ENCODE assay signal across 21 cellular contexts in the genomic region with DNA sequence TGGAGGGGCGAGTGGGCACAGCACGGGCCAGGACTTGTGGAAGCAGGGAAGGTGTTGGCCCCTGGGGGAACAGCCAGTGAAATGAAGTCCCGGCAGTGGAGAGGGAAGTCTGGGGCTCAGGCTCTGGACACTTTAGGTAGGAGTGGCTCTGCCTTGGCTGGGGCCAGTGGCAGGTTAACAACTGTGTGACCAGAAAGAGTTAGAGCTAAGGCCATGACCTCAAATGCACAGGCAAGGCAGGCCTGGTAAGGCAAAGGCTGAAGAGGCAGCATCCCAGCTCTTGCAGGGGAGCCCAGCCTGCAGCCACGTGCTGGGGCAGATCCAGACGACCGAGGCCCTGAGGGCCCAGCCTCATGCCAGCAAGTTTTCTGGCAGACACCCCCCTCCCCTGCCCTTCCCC. TPM values are rescaled to one million over a fixed set of nuclear protein-coding genes. Genes with fewer than 3 reads are reported as not detected.
DNase-seq lines count a peak whose midpoint lies in the region; ATAC-seq and TF ChIP-seq lines count a peak whose summit lies in the region.
"Had no signal": no experiment of that assay in that cellular context is flagged by ENCODE, and none has a peak within 500 bp of the region (broad histone marks: within the 10 kb centered on the region; RNA-seq: fewer than 3 reads in every experiment).

No MANE protein-coding gene starts in this region.

- ATAC-seq in HCT116: no peak
- peak; percentile 12 for ATAC-seq in esophagus mucosa

- no peak overlapping the region for H3K4me3 Mint-ChIP-seq in progenitor cell of endocrine pancreas (ENCODE audit: low read depth)
- H3K4me3 Mint-ChIP-seq: IgD-negative memory B cell had no signal

- H3K27ac ChIP-seq in HCT116 (ENCODE audit: low read depth, low read length) (no peak overlapping the region), WERI-Rb-1 (peak overlapping the region; percentile 73)
- H3K27ac ChIP-seq: C4-2B, SJCRH30 had no signal

- RAD21 ChIA-PET in HCT116 (lab: Charles Lee; ENCODE audit: low non-redundant PET in 1 of 2, low total read pairs in 2 of 2, uncharacterized antibody in 2 of 2, unreplicated experiment in 2 of 2): no interaction called here

- POLR2A ChIA-PET in HCT116 (lab: Charles Lee): no interaction called here

- H3K27me3 ChIP-seq in HCT116 (ENCODE audit: insufficient read depth, low read length): no peaks in the 10 kb centered on the region
- H3K27me3 ChIP-seq in WERI-Rb-1 (ENCODE audit: insufficient read depth, low read depth, severe bottlenecking): no peaks in the 10 kb centered on the region

- peak overlapping the region; percentile 43 for H3K27ac Mint-ChIP-seq in progenitor cell of endocrine pancreas

- peaks cover 3% of the 10 kb centered on the region for H3K27me3 Mint-ChIP-seq in progenitor cell of endocrine pancreas

- H3K4me3 ChIP-seq in HCT116 (replicated peaks in 1 of 2; ENCODE audit: low read depth in 1 of 2, low read length in 2 of 2) (no peak overlapping the region), WERI-Rb-1 (ENCODE audit: low read depth, low read length) (no peak overlapping the region)
- H3K4me3 ChIP-seq: SJCRH30 had no signal

- H2AFZ ChIP-seq in HCT116 (ENCODE audit: low read depth, low read length, poor library complexity, severe bottlenecking): no peak overlapping the region

- no peaks in the 10 kb centered on the region for H4K20me1 ChIP-seq in HCT116 (ENCODE audit: insufficient read depth)

- H3K4me1 ChIP-seq in HCT116 (ENCODE audit: control insufficient read depth in 1 of 2, insufficient read depth in 2 of 2, low read length in 2 of 2): peaks cover 5 to 11% of the 10 kb centered on the region in 2 experiments; a peak in 3 of 4 replicates

- H3K9ac ChIP-seq in HCT116 (ENCODE audit: low read length): no peak overlapping the region

- no peak for TF ChIP-seq POLR2A in HCT116 (IDR thresholded peaks at IDR 0.05; ENCODE audit: borderline replicate concordance, extremely low read depth, insufficient read depth, insufficient read length)

- H3K36me3 Mint-ChIP-seq in progenitor cell of endocrine pancreas (ENCODE audit: insufficient read depth): no peaks in the 10 kb centered on the region
- H3K36me3 Mint-ChIP-seq: IgD-negative memory B cell had no signal

- H3K9me3 ChIP-seq in HCT116 (ENCODE audit: control insufficient read depth in 1 of 2, insufficient read depth in 1 of 2, low read depth in 1 of 2, low read length in 2 of 2) (no peaks in the 10 kb centered on the region), WERI-Rb-1 (ENCODE audit: severe bottlenecking) (no peaks in the 10 kb centered on the region)
- H3K9me3 ChIP-seq: SJCRH30 had no signal

- in situ Hi-C loops in KBM-7 (cut with MboI; ENCODE audit: low pct_unique_long_range_greater_than_20kb, low sequenced_read_pairs): no loop called here

- H3K4me1 Mint-ChIP-seq in progenitor cell of endocrine pancreas (ENCODE audit: low read depth): peaks cover 17% of the 10 kb centered on the region
- H3K4me1 Mint-ChIP-seq: IgD-negative memory B cell had no signal

- BruUV-seq in HCT116 (replicated peaks; lab: Mats Ljungman, UMichigan): no TSS peak

- CTCF ChIA-PET in HCT116 (lab: Charles Lee): no interaction called here

- H3K79me2 ChIP-seq in HCT116 (ENCODE audit: insufficient read depth, low read length): no peaks in the 10 kb centered on the region

- no peaks in the 10 kb centered on the region for H3K36me3 ChIP-seq in HCT116 (ENCODE audit: control insufficient read depth in 1 of 2, insufficient read depth in 2 of 2, low read length in 2 of 2)
- no peaks in the 10 kb centered on the region for H3K36me3 ChIP-seq in WERI-Rb-1
- H3K36me3 ChIP-seq: SJCRH30 had no signal

- intact Hi-C loops in HCT116 (cut with micrococcal nuclease): no loop called here

- TF ChIP-seq RAD21 in HCT116 (IDR thresholded peaks at IDR 0.05; ENCODE audit: low read depth): no peak

- no peak for DNase-seq in HCT116 (ENCODE audit: low read depth, low spot score)
- DNase-seq in WERI-Rb-1: no peak
- DNase-seq in progenitor cell of endocrine pancreas (ENCODE audit: low spot score, unreplicated experiment): no peak
- DNase-seq in cerebellum (ENCODE audit: low spot score): no peak
- no peak for DNase-seq in medulla oblongata (ENCODE audit: extremely low spot score)
- no peak for DNase-seq in KBM-7
- no peak for DNase-seq in NAMALWA (ENCODE audit: low spot score)
- DNase-seq: DMS79 treated with DMSO at 0.1 percent for 48 hours, Kasumi-1, MM.1S, NCI-H1105, NCI-H1694 treated with DMSO at 0.1 percent for 48 hours, NCI-H2107, NCI-H2227 treated with DMSO at 0.1 percent for 48 hours, NCI-H510A treated with DMSO at 0.1 percent for 48 hours had no signal

- no peaks in the 10 kb centered on the region for H3K9me3 Mint-ChIP-seq in progenitor cell of endocrine pancreas (ENCODE audit: low read depth)

- no peaks in the 10 kb centered on the region for H3K9me2 ChIP-seq in HCT116 (ENCODE audit: insufficient read depth)

- H3K4me2 ChIP-seq in HCT116 (ENCODE audit: low read length): peak overlapping the region; percentile 40; the same call in 1 of the 2 replicates

- TF ChIP-seq CTCF in HCT116 (IDR thresholded peaks at IDR 0.05 in 2 of 3, conservative IDR thresholded peaks at IDR 0.05 in 1 of 3; ENCODE audit: borderline replicate concordance in 1 of 3, insufficient read depth in 1 of 3, low read depth in 2 of 3, low read length in 2 of 3): no peak
- TF ChIP-seq CTCF in WERI-Rb-1 (IDR thresholded peaks at IDR 0.05; ENCODE audit: low read depth, low read length): no peak
- no peak for TF ChIP-seq CTCF in progenitor cell of endocrine pancreas (IDR thresholded peaks at IDR 0.05; ENCODE audit: unreplicated experiment)

TF ChIP-seq in HCT116, 20 proteins besides CTCF, POLR2A, EP300 and RAD21:
- TF ChIP-seq, protein P1, sequence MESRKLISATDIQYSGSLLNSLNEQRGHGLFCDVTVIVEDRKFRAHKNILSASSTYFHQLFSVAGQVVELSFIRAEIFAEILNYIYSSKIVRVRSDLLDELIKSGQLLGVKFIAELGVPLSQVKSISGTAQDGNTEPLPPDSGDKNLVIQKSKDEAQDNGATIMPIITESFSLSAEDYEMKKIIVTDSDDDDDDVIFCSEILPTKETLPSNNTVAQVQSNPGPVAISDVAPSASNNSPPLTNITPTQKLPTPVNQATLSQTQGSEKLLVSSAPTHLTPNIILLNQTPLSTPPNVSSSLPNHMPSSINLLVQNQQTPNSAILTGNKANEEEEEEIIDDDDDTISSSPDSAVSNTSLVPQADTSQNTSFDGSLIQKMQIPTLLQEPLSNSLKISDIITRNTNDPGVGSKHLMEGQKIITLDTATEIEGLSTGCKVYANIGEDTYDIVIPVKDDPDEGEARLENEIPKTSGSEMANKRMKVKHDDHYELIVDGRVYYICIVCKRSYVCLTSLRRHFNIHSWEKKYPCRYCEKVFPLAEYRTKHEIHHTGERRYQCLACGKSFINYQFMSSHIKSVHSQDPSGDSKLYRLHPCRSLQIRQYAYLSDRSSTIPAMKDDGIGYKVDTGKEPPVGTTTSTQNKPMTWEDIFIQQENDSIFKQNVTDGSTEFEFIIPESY (IDR thresholded peaks at IDR 0.05; ENCODE audit: extremely low read depth, insufficient replicate concordance, low read length): no peak
- no peak for TF ChIP-seq EZH2 (IDR thresholded peaks at IDR 0.05)
- TF ChIP-seq YY1 (IDR thresholded peaks at IDR 0.05; ENCODE audit: extremely low read depth, insufficient replicate concordance, low read depth, low read length): no peak
- TF ChIP-seq CBX3 (IDR thresholded peaks at IDR 0.05; ENCODE audit: low read depth): no peak
- no peak for TF ChIP-seq SP1 (IDR thresholded peaks at IDR 0.05; ENCODE audit: low read depth)
- no peak for TF ChIP-seq JUND (IDR thresholded peaks at IDR 0.05)
- no peak for TF ChIP-seq ZNF274 (IDR thresholded peaks at IDR 0.05; ENCODE audit: low read depth, low read length)
- TF ChIP-seq, protein P2, sequence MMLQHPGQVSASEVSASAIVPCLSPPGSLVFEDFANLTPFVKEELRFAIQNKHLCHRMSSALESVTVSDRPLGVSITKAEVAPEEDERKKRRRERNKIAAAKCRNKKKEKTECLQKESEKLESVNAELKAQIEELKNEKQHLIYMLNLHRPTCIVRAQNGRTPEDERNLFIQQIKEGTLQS (IDR thresholded peaks at IDR 0.05): no peak
- no peak for TF ChIP-seq POLR2AphosphoS5 (IDR thresholded peaks at IDR 0.05; ENCODE audit: low read depth, low read length)
- no peak for TF ChIP-seq SIN3A (IDR thresholded peaks at IDR 0.05; ENCODE audit: low read depth)
- no peak for TF ChIP-seq EGR1 (IDR thresholded peaks at IDR 0.05; ENCODE audit: low read depth)
- TF ChIP-seq ZFX (IDR thresholded peaks at IDR 0.05): no peak
- TF ChIP-seq TCF7L2 (IDR thresholded peaks at IDR 0.05; ENCODE audit: borderline replicate concordance, extremely low read depth, insufficient read depth, insufficient read length): no peak
- TF ChIP-seq, protein P3, sequence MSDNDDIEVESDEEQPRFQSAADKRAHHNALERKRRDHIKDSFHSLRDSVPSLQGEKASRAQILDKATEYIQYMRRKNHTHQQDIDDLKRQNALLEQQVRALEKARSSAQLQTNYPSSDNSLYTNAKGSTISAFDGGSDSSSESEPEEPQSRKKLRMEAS (IDR thresholded peaks at IDR 0.05): no peak
- TF ChIP-seq SRF (IDR thresholded peaks at IDR 0.05; ENCODE audit: low read depth): no peak
- no peak for TF ChIP-seq CEBPB (IDR thresholded peaks at IDR 0.05; ENCODE audit: low read depth)
- TF ChIP-seq ELF1 (IDR thresholded peaks at IDR 0.05; ENCODE audit: borderline replicate concordance, low read depth): no peak

RNA-seq across cellular contexts. Expression of a gene that starts 21.5 kb away (rescaled TPM):
- total RNA-seq in HCT116 (2021; ENCODE audit: unreplicated experiment) (not detected), esophagus mucosa (0.08 TPM), progenitor cell of endocrine pancreas (not detected in 2 replicates), cerebellum (1.5 TPM)
- not detected in 2 replicates for polyA plus RNA-seq in HCT116 (2012)
- total RNA-seq: H7, PC-3 had no signal
- polyA plus RNA-seq: IgD-negative memory B cell had no signal
